In genomic region chr11:22624742-22625447, GRCh38 we compare ENCODE assay signal across 8 cellular contexts. TPM values are rescaled to one million over a fixed set of nuclear protein-coding genes. Genes with fewer than 3 reads are reported as not detected.
DNase-seq lines count a peak whose midpoint lies in the region; ATAC-seq and TF ChIP-seq lines count a peak whose summit lies in the region.

No MANE protein-coding gene starts in this region.

- H3K4me1 ChIP-seq in GM23248 (ENCODE audit: insufficient read depth) (peaks cover 6% of the 10 kb centered on the region), heart left ventricle (peaks cover 0 to 19% (median 12%) of the 10 kb centered on the region in 12 donors)

- H3K4me3 ChIP-seq in GM23248 (peak overlapping the region; percentile 92), heart left ventricle (peak overlapping the region; percentile 59 to 95 (median 80))

- no peaks in the 10 kb centered on the region for H3K9me2 ChIP-seq in GM23248 (ENCODE audit: insufficient read depth)

- DNase-seq in G401 (ENCODE audit: low spot score): peak; percentile 80
- peak; percentile 77 for DNase-seq in GM23248
- DNase-seq in Kasumi-1 (lab: John Stamatoyannopoulos, UW): peak; percentile 51 to 61
- peak; percentile 77 for DNase-seq in RKO (ENCODE audit: low spot score)
- peak; percentile 8 for DNase-seq in activated naive CD8-positive, alpha-beta T cell treated with anti-CD3 and anti-CD28 coated beads, Interleukin-2, amount 50 U/mL, for 16 hours (ENCODE audit: low read depth, low spot score)
- peak in 4 of 5 donors; percentile 49 to 72 (median 66) for DNase-seq in heart left ventricle
- DNase-seq in posterior cingulate gyrus: peak; percentile 45 to 94 (median 68)
- DNase-seq in GOT3 (lab: John Stamatoyannopoulos, UW): no peak

- TF ChIP-seq POLR2A in heart left ventricle (IDR thresholded peaks at IDR 0.05): no peak

- H3F3A ChIP-seq in GM23248 (ENCODE audit: insufficient read depth): no peaks in the 10 kb centered on the region

- H4K20me1 ChIP-seq in GM23248 (ENCODE audit: insufficient read depth): no peaks in the 10 kb centered on the region

- in situ Hi-C loops in G401 (cut with HindIII; ENCODE audit: low sequenced_read_pairs) (no loop called here), GM23248 (cut with MboI) (no loop called here)

- H3K27ac ChIP-seq in GM23248: peak overlapping the region; percentile 75
- peak overlapping the region; percentile 59 to 97 (median 89) for H3K27ac ChIP-seq in heart left ventricle

- H3K4me2 ChIP-seq in GM23248 (ENCODE audit: unreplicated experiment): peak overlapping the region; percentile 90

- WGBS in GM23248 (ENCODE audit: low coverage in 1 of 2, low lambda C conversion rate in 2 of 2, missing lambda C conversion rate in 2 of 2), 2 experiments: 7% methylated on average over 28 to 31 of the region's 31 CpGs
- WGBS in heart left ventricle, 4 donors: 3 to 26% (median 6%) methylated on average over 4 to 31 of the region's 31 CpGs

- H3K9me3 ChIP-seq in GM23248 (ENCODE audit: low read depth) (no peaks in the 10 kb centered on the region), heart left ventricle (no peaks in the 10 kb centered on the region)

- H3K36me3 ChIP-seq in GM23248 (ENCODE audit: low read depth) (no peaks in the 10 kb centered on the region), heart left ventricle (no peaks in the 10 kb centered on the region)

- intact Hi-C loops in heart left ventricle (cut with DNase I): loop anchor here in 5 of 10 donors (5.0 to 10.0 kb wide), 7 partner anchors 42 to 293 kb away; partner anchors contain the start of genes SVIP (in 2 of the 5) and GAS2 (in 1 of the 5)
- intact Hi-C loops in posterior cingulate gyrus (cut with DNase I): loop anchor here (2.0 to 5.0 kb wide), 2 partner anchors 162 to 204 kb away; partner anchors contain the start of gene SVIP

- peak; percentile 75 to 83 (median 80) for ATAC-seq in heart left ventricle

- H3K79me2 ChIP-seq in GM23248 (ENCODE audit: insufficient read depth): peaks cover 15% of the 10 kb centered on the region

- TF ChIP-seq CTCF in heart left ventricle (IDR thresholded peaks at IDR 0.05): peak in 7 of 12 donors; percentile 19 to 55 (median 47)

- H3K9ac ChIP-seq in GM23248: peak overlapping the region; percentile 84

- H2AFZ ChIP-seq in GM23248: peak overlapping the region; percentile 97

- H3K27me3 ChIP-seq in GM23248 (replicated peaks; ENCODE audit: insufficient read depth): no peaks in the 10 kb centered on the region
- no peaks in the 10 kb centered on the region for H3K27me3 ChIP-seq in heart left ventricle

RNA-seq across cellular contexts. Expression of gene FANCF, which starts 0.7 kb away (rescaled TPM):
- 16.6 and 21.1 TPM in 2 replicates for total RNA-seq in G401 (2014; rRNA removed; shearing (Covaris generic))
- 7.5 and 13.4 TPM in 2 replicates for total RNA-seq in GM23248 (2014; rRNA removed; shearing (Covaris generic))
- polyA plus RNA-seq in GM23248 (2016; fragmentation: Nextera tagmentation; extraction: Ambion mirVana) (7.3 TPM in 2 replicates), heart left ventricle (1 to 10 TPM; 3.4 to 7.8 TPM)
- total RNA-seq in heart left ventricle: 1 to 10 TPM; 4.6 to 8.6 (median 6.2) TPM

RNA-seq across cellular contexts. Expression of gene GAS2, which starts 41.5 kb away (rescaled TPM):
- total RNA-seq in G401 (2014; rRNA removed; shearing (Covaris generic)): not detected in 2 replicates
- total RNA-seq in GM23248 (2014; rRNA removed; shearing (Covaris generic)): 0.51 and 1.2 TPM in 2 replicates
- polyA plus RNA-seq in GM23248 (2016; fragmentation: Nextera tagmentation; extraction: Ambion mirVana) (0.27 and 0.63 TPM in 2 replicates), heart left ventricle (1 to 10 TPM; 2.7 to 5.0 TPM)
- total RNA-seq in heart left ventricle: 10 to 100 TPM in 7 of 9 donors, 1 to 10 TPM in 2; 9.0 to 23.0 (median 13.1) TPM
